Comparison of ENCODE assay signal across 39 cellular contexts in the genomic region with DNA sequence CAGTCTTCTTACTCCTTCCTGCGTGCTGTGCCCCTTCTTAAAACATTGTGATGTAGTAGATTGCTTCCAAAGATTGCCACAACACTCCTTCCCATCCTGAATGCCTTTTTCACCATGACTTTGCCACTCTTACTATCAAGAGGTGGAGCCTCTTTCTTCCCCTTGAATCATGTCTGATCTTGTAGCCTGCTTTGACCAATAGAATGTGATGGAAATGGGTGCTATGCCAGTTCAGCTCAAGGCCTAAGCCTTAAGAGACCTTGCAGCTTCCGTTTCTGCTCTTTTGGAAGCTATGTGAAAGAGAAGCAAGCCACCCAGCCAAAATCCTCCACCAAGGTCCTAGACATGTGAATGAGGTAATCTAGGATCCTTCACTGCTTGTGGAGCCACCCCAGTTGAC.
"Had no signal": no experiment of that assay in that cellular context is flagged by ENCODE, and none has a peak within 500 bp of the region (broad histone marks: within the 10 kb centered on the region; RNA-seq: fewer than 3 reads in every experiment).

No MANE protein-coding gene starts in this region.

- H3K36me3 ChIP-seq: adrenal gland, brain microvascular endothelial cell, breast epithelium, cardiac muscle cell had no signal

- H3K27me3 ChIP-seq: body of pancreas, brain microvascular endothelial cell, cardiac muscle cell had no signal

- H3K36me3 Mint-ChIP-seq: activated CD4-positive, alpha-beta memory T cell treated with anti-CD3 and anti-CD28 coated beads for 36 hours; activated naive CD4-positive, alpha-beta T cell treated with anti-CD3 and anti-CD28 coated beads, Interleukin-2, amount 50 U/mL, for 72 hours; activated naive CD8-positive, alpha-beta T cell treated with anti-CD3 and anti-CD28 coated beads for 36 hours had no signal

- H3K4me1 Mint-ChIP-seq: activated B cell treated with CpG ODN at 0.5 μM for 24 hours; activated CD4-positive, alpha-beta T cell treated with anti-CD3 and anti-CD28 coated beads, Interleukin-2, amount 10 ng/mL, durations not matched to agents 24 days and 14 days; activated naive CD8-positive, alpha-beta T cell treated with anti-CD3 and anti-CD28 coated beads for 36 hours; activated T-helper 17 cell treated with anti-CD3 and anti-CD28 coated beads, Interleukin-2, amount 50 U/mL, for 72 hours; central memory CD8-positive, alpha-beta T cell had no signal

- H3K4me3 Mint-ChIP-seq: activated B cell treated with CpG ODN at 0.5 μM for 24 hours; activated CD4-positive, alpha-beta memory T cell treated with anti-CD3 and anti-CD28 coated beads for 36 hours; activated CD4-positive, alpha-beta T cell treated with anti-CD3 and anti-CD28 coated beads, Interleukin-2, amount 10 ng/mL, durations not matched to agents 24 days and 14 days; activated CD8-positive, alpha-beta T cell treated with anti-CD3 and anti-CD28 coated beads for 36 hours; activated naive CD4-positive, alpha-beta T cell treated with anti-CD3 and anti-CD28 coated beads for 36 hours; activated naive CD8-positive, alpha-beta T cell treated with anti-CD3 and anti-CD28 coated beads for 36 hours; activated T-cell treated with anti-CD3 and anti-CD28 coated beads, Interleukin-2, amount 50 U/mL, for 4 hours; activated T-cell treated with anti-CD3 and anti-CD28 coated beads, Interleukin-2, amount 50 U/mL, for 72 hours; activated T-helper 1 cell treated with anti-CD3 and anti-CD28 coated beads, Interleukin-12 subunit alpha, Interleukin-12 subunit beta, Interleukin-2, Interleukin-4 antibody, amounts not matched to agents 30 ng/mL and 10 ng/mL and 1 ng/mL, durations not matched to agents 14 hours and 24 hours and 36 hours; activated T-helper 17 cell treated with anti-CD3 and anti-CD28 coated beads, Interleukin-2, amount 50 U/mL, for 72 hours; central memory CD8-positive, alpha-beta T cell; T-helper 1 cell treated with Interleukin-12 subunit alpha and Interleukin-12 subunit beta and Interleukin-4 antibody, amounts not matched to agents 30 μg/mL and 1 μg/mL, for 36 hours; T-helper 2 cell treated with Interferon-gamma antibody and Interleukin-4, amounts not matched to agents 5 μg/mL and 100 μg/mL, for 36 hours had no signal

- H3K27me3 Mint-ChIP-seq: activated B cell treated with CpG ODN at 0.5 μM for 24 hours; activated CD4-positive, alpha-beta memory T cell treated with anti-CD3 and anti-CD28 coated beads for 36 hours had no signal

- H3K9me3 Mint-ChIP-seq: activated B cell treated with CpG ODN at 0.5 μM for 24 hours; activated CD4-positive, alpha-beta memory T cell treated with anti-CD3 and anti-CD28 coated beads for 36 hours; activated CD4-positive, alpha-beta T cell treated with anti-CD3 and anti-CD28 coated beads, Interleukin-2, amount 10 ng/mL, durations not matched to agents 24 days and 14 days; activated CD8-positive, alpha-beta T cell treated with anti-CD3 and anti-CD28 coated beads for 36 hours; activated naive CD4-positive, alpha-beta T cell treated with anti-CD3 and anti-CD28 coated beads for 36 hours; activated naive CD4-positive, alpha-beta T cell treated with anti-CD3 and anti-CD28 coated beads, Interleukin-2, amount 50 U/mL, for 72 hours; activated naive CD8-positive, alpha-beta T cell treated with anti-CD3 and anti-CD28 coated beads for 36 hours; activated T-cell treated with anti-CD3 and anti-CD28 coated beads, Interleukin-2, amount 50 U/mL, for 72 hours; activated T-helper 1 cell treated with anti-CD3 and anti-CD28 coated beads, Interleukin-12 subunit alpha, Interleukin-12 subunit beta, Interleukin-2, Interleukin-4 antibody, amounts not matched to agents 30 ng/mL and 10 ng/mL and 1 ng/mL, durations not matched to agents 14 hours and 24 hours and 36 hours; activated T-helper 17 cell treated with anti-CD3 and anti-CD28 coated beads, Interleukin-2, amount 50 U/mL, for 72 hours; central memory CD8-positive, alpha-beta T cell; T-helper 1 cell treated with Interleukin-12 subunit alpha and Interleukin-12 subunit beta and Interleukin-4 antibody, amounts not matched to agents 30 μg/mL and 1 μg/mL, for 36 hours; T-helper 2 cell treated with Interferon-gamma antibody and Interleukin-4, amounts not matched to agents 5 μg/mL and 100 μg/mL, for 36 hours had no signal

- H3K4me3 ChIP-seq: adrenal gland, body of pancreas, breast epithelium, cardiac muscle cell had no signal

- FAIRE-seq: astrocyte, TTC549 had no signal

- H3K9me3 ChIP-seq: adrenal gland, body of pancreas had no signal

- H3K27ac Mint-ChIP-seq: activated B cell treated with CpG ODN at 0.5 μM for 24 hours; activated CD4-positive, alpha-beta memory T cell treated with anti-CD3 and anti-CD28 coated beads for 36 hours; activated CD4-positive, alpha-beta T cell treated with anti-CD3 and anti-CD28 coated beads, Interleukin-2, amount 10 ng/mL, durations not matched to agents 24 days and 14 days; activated CD8-positive, alpha-beta T cell treated with anti-CD3 and anti-CD28 coated beads for 36 hours; activated naive CD4-positive, alpha-beta T cell treated with anti-CD3 and anti-CD28 coated beads for 36 hours; activated naive CD8-positive, alpha-beta T cell treated with anti-CD3 and anti-CD28 coated beads for 36 hours; activated T-cell treated with anti-CD3 and anti-CD28 coated beads, Interleukin-2, amount 50 U/mL, for 72 hours; activated T-helper 1 cell treated with anti-CD3 and anti-CD28 coated beads, Interleukin-12 subunit alpha, Interleukin-12 subunit beta, Interleukin-2, Interleukin-4 antibody, amounts not matched to agents 30 ng/mL and 10 ng/mL and 1 ng/mL, durations not matched to agents 14 hours and 24 hours and 36 hours; activated T-helper 17 cell treated with anti-CD3 and anti-CD28 coated beads, Interleukin-2, amount 50 U/mL, for 72 hours; T-helper 1 cell treated with Interleukin-12 subunit alpha and Interleukin-12 subunit beta and Interleukin-4 antibody, amounts not matched to agents 30 μg/mL and 1 μg/mL, for 36 hours; T-helper 2 cell treated with Interferon-gamma antibody and Interleukin-4, amounts not matched to agents 5 μg/mL and 100 μg/mL, for 36 hours had no signal

- H3K4me1 ChIP-seq: adrenal gland, body of pancreas, breast epithelium had no signal

- DNase-seq: activated B cell treated with CpG ODN at 0.5 μM for 24 hours; activated CD4-positive, alpha-beta memory T cell treated with anti-CD3 and anti-CD28 coated beads for 36 hours; activated CD4-positive, alpha-beta T cell treated with anti-CD3 and anti-CD28 coated beads for 4 hours; activated CD4-positive, alpha-beta T cell treated with anti-CD3 and anti-CD28 coated beads, Interleukin-2, amount 10 ng/mL, durations not matched to agents 24 days and 14 days; activated CD4-positive, alpha-beta T cell treated with anti-CD3 and anti-CD28 coated beads, Interleukin-2, amount 50 U/mL, for 1 hour; activated CD4-positive, alpha-beta T cell treated with anti-CD3 and anti-CD28 coated beads, Interleukin-2, amount 50 U/mL, for 4 hours; activated CD4-positive, CD25-positive, alpha-beta regulatory T cell treated with anti-CD3 and anti-CD28 coated beads, Interleukin-2, amount 50 U/mL, for 72 hours; activated CD8-positive, alpha-beta memory T cell treated with anti-CD3 and anti-CD28 coated beads, Interleukin-2, amount 50 U/mL, for 4 hours; activated CD8-positive, alpha-beta T cell treated with anti-CD3 and anti-CD28 coated beads for 36 hours; activated effector memory CD4-positive, alpha-beta T cell treated with anti-CD3 and anti-CD28 coated beads, Interleukin-2, amount 50 U/mL, for 16 hours; activated gamma-delta T cell treated with Interleukin-2 at 50 U/mL for 16 hours; activated naive CD4-positive, alpha-beta T cell; activated naive CD4-positive, alpha-beta T cell treated with anti-CD3 and anti-CD28 coated beads for 36 hours; activated naive CD4-positive, alpha-beta T cell treated with anti-CD3 and anti-CD28 coated beads, Interleukin-2, amount 50 U/mL, for 16 hours; activated naive CD8-positive, alpha-beta T cell treated with anti-CD3 and anti-CD28 coated beads for 36 hours; activated T-cell treated with anti-CD3 and anti-CD28 coated beads for 4 hours; activated T-cell treated with anti-CD3 and anti-CD28 coated beads, Interleukin-2, amount 50 U/mL, for 1 hour; activated T-cell treated with anti-CD3 and anti-CD28 coated beads, Interleukin-2, amount 50 U/mL, for 4 hours; activated T-cell treated with anti-CD3 and anti-CD28 coated beads, Interleukin-2, amount 50 U/mL, for 72 hours; amniotic stem cell; aorta; body of pancreas; brain microvascular endothelial cell; caudate nucleus; T-helper 1 cell; T-helper 2 cell; T-helper 9 cell had no signal

- H3K27ac ChIP-seq: adrenal gland, body of pancreas, brain microvascular endothelial cell, breast epithelium, cardiac muscle cell, VCaP had no signal

- ATAC-seq: activated CD8-positive, alpha-beta T cell treated with anti-CD3 and anti-CD28 coated beads for 36 hours; activated naive CD4-positive, alpha-beta T cell treated with anti-CD3 and anti-CD28 coated beads, Interleukin-2, amount 50 U/mL, for 72 hours; activated T-cell treated with anti-CD3 and anti-CD28 coated beads, Interleukin-2, amount 50 U/mL, for 4 hours; activated T-cell treated with anti-CD3 and anti-CD28 coated beads, Interleukin-2, amount 50 U/mL, for 72 hours; activated T-helper 17 cell treated with anti-CD3 and anti-CD28 coated beads, Interleukin-2, amount 50 U/mL, for 72 hours; body of pancreas had no signal
